In the genomic region with DNA sequence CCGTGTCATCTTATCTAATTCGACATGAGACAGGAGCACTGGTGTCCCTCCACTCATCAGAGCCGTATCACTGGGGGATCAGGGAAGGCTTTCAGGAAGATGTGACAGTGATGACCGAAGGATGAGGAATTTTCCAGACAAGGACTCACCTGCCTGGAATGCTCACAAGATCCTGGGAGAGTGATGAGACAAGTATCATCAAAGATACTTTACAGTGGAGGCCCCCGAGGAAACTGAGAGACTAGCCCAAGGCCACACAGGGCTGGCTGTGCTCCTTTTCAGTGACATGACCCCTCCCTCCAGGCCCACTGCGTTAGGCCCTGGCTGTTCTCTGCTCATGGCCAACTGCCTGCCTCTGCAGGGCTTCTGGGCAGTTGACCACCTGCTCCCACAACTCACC, we compare ENCODE assay signal across 32 cellular contexts. TPM values are rescaled to one million over a fixed set of nuclear protein-coding genes. Genes with fewer than 3 reads are reported as not detected.
DNase-seq lines count a peak whose midpoint lies in the region; ATAC-seq, FAIRE-seq and TF ChIP-seq lines count a peak whose summit lies in the region.
"Had no signal": no experiment of that assay in that cellular context is flagged by ENCODE, and none has a peak within 500 bp of the region (broad histone marks: within the 10 kb centered on the region; RNA-seq: fewer than 3 reads in every experiment).

No MANE protein-coding gene starts in this region.

- no peaks in the 10 kb centered on the region for H3K9me3 ChIP-seq in H1 (ENCODE audit: insufficient read depth in 2 of 2, low read depth in 1 of 2, low read length in 1 of 2)
- H3K9me3 ChIP-seq in T-helper 17 cell (ENCODE audit: control insufficient read depth, low read length, poor library complexity, severe bottlenecking): no peaks in the 10 kb centered on the region
- H3K9me3 ChIP-seq: gastroesophageal sphincter, left lung, prostate gland, stomach, vagina had no signal

- H3K27me3 Mint-ChIP-seq in CD14-positive monocyte (ENCODE audit: low read depth in 3 of 3) (peaks cover 0 to 2% (median 0%) of the 10 kb centered on the region in 3 donors), T-helper 17 cell (no peaks in the 10 kb centered on the region)
- H3K27me3 Mint-ChIP-seq: activated naive CD4-positive, alpha-beta T cell treated with anti-CD3 and anti-CD28 coated beads, Interleukin-2, amount 50 U/mL, for 24 hours; IgD-negative memory B cell had no signal

- H3K14ac ChIP-seq in H1 (ENCODE audit: insufficient read length): no peak overlapping the region

- H3K4me3 Mint-ChIP-seq in CD14-positive monocyte (no peak overlapping the region), T-helper 17 cell (no peak overlapping the region)
- H3K4me3 Mint-ChIP-seq: activated naive CD4-positive, alpha-beta T cell treated with anti-CD3 and anti-CD28 coated beads, Interleukin-2, amount 50 U/mL, for 24 hours; IgD-negative memory B cell; immature natural killer cell had no signal

- peak overlapping the region; percentile 83 for H3K18ac ChIP-seq in H1 (ENCODE audit: extremely low read depth, low read length)
- no peak overlapping the region for H3K18ac ChIP-seq in mesendoderm (ENCODE audit: low read length)

- CTCF ChIA-PET in H1 (lab: Charles Lee; ENCODE audit: partially characterized antibody): interaction anchor here (0.6 to 15.6 kb wide), 7 partner anchors 10 to 265 kb away, joined by 3 to 262 read pairs (median 4); partner anchors contain the start of gene CLPB

- no peak overlapping the region for H4K91ac ChIP-seq in H1 (replicated peaks; ENCODE audit: insufficient read length, low read length)

- peak overlapping the region; percentile 31; the same call in 1 of the 2 replicates for H2BK5ac ChIP-seq in H1 (ENCODE audit: low read depth, low read length)
- H2BK5ac ChIP-seq in mesendoderm (ENCODE audit: low read length): no peak overlapping the region

- H3K56ac ChIP-seq in H1 (replicated peaks; ENCODE audit: insufficient read length, low read depth, low read length): no peak overlapping the region
- no peak overlapping the region for H3K56ac ChIP-seq in mesendoderm (ENCODE audit: low read length)

- H3K9ac ChIP-seq in H1 (replicated peaks in 1 of 4; ENCODE audit: extremely low read depth in 1 of 4, low read depth in 3 of 4, low read length in 3 of 4): no peak overlapping the region
- H3K9ac ChIP-seq in mesendoderm (ENCODE audit: low read length): no peak overlapping the region

- no peak overlapping the region for H4K8ac ChIP-seq in H1 (ENCODE audit: extremely low read depth, insufficient read depth, low read length)
- no peak overlapping the region for H4K8ac ChIP-seq in mesendoderm (ENCODE audit: low read depth, low read length)

- no peaks in the 10 kb centered on the region for H4K20me1 ChIP-seq in H1 (replicated peaks in 1 of 2; ENCODE audit: control insufficient read depth in 1 of 2, insufficient read depth in 2 of 2, low read length in 2 of 2)

- WGBS in H1 (ENCODE audit: extremely low coverage in 1 of 2, insufficient coverage in 1 of 2, insufficient read length in 1 of 2, insufficient replicate concordance in 2 of 2, low coverage in 1 of 2, low lambda C conversion rate in 2 of 2, missing lambda C conversion rate in 1 of 2), 2 experiments: 84% methylated on average over 6 of the region's 6 CpGs; no CpG with 5 or more reads in 1 of the 2 experiments
- WGBS in mesendoderm (ENCODE audit: extremely low coverage, insufficient coverage, low lambda C conversion rate): no CpG with 5 or more reads among the region's 6 CpGs

- DNase-seq in CD14-positive monocyte (ENCODE audit: low spot score) (no peak), HT1080 (ENCODE audit: low read depth) (peak; percentile 24), H1 (ENCODE audit: low read depth in 1 of 2, low spot score in 2 of 2) (no peak), mesendoderm (peak; percentile 70), NCI-H748 treated with DMSO at 0.1 percent for 48 hours (lab: John Stamatoyannopoulos, UW) (no peak), NCI-H82 treated with DMSO at 0.1 percent for 48 hours (lab: John Stamatoyannopoulos, UW; ENCODE audit: unreplicated experiment) (no peak), NCI-H2029 treated with DMSO at 0.1 percent for 48 hours (lab: John Stamatoyannopoulos, UW) (no peak), T-helper 17 cell (no peak)
- DNase-seq: amniotic stem cell; brain microvascular endothelial cell; C1 segment of cervical spinal cord; DMS79; dorsolateral prefrontal cortex; hippocampal formation; immature natural killer cell; left lung; NCI-H1092; NCI-H187; NCI-H524; NK-92 treated with Interleukin-12 subunit alpha and Interleukin-12 subunit beta, amount 100 ng/mL, for 24 hours; Right ventricle myocardium superior; stimulated activated CD4-positive, alpha-beta T cell treated with anti-CD3 and anti-CD28 coated beads, Interleukin-4, amount 100 ng/mL, for 1 hour; stomach; T-helper 9 cell had no signal

- H2BK120ac ChIP-seq in H1 (replicated peaks; ENCODE audit: low read depth, low read length) (no peak overlapping the region), mesendoderm (ENCODE audit: low read depth, low read length) (no peak overlapping the region)

- ATAC-seq in T-helper 17 cell: no peak
- ATAC-seq: gastroesophageal sphincter, left lung, sciatic nerve had no signal

- intact Hi-C loops in CD14-positive monocyte (cut with micrococcal nuclease): loop anchor here in 1 of 2 donors (10.0 kb wide), 1 partner anchor 127 kb away; no protein-coding TSS in a partner anchor

- TF ChIP-seq CTCF in CD14-positive monocyte (IDR thresholded peaks at IDR 0.05): no peak
- TF ChIP-seq CTCF in H1 (IDR thresholded peaks at IDR 0.05; ENCODE audit: control extremely low read depth in 1 of 3, insufficient read depth in 1 of 3, low read depth in 1 of 3, low read length in 3 of 3): no peak

- no peak overlapping the region for H4K5ac ChIP-seq in H1 (ENCODE audit: insufficient read length, low read depth, low read length)
- H4K5ac ChIP-seq in mesendoderm (ENCODE audit: low read length): no peak overlapping the region

- H3K36me3 Mint-ChIP-seq in CD14-positive monocyte (peaks cover 23 to 57% of the 10 kb centered on the region in 2 donors), T-helper 17 cell (ENCODE audit: low read depth) (peaks cover 5% of the 10 kb centered on the region)
- H3K36me3 Mint-ChIP-seq: activated naive CD4-positive, alpha-beta T cell treated with anti-CD3 and anti-CD28 coated beads, Interleukin-2, amount 50 U/mL, for 24 hours had no signal

- H3K4me1 ChIP-seq in H1 (replicated peaks in 1 of 4; ENCODE audit: control insufficient read depth in 3 of 4, insufficient read depth in 4 of 4, low read length in 3 of 4) (peaks cover 0 to 13% (median 5%) of the 10 kb centered on the region in 4 experiments; a peak in 5 of 7 replicates), mesendoderm (ENCODE audit: control insufficient read depth, low read depth, low read length) (no peaks in the 10 kb centered on the region)
- H3K4me1 ChIP-seq: gastroesophageal sphincter, prostate gland, vagina had no signal

- H3K9me3 Mint-ChIP-seq in CD14-positive monocyte: peaks cover 0 to 2% (median 0%) of the 10 kb centered on the region in 7 donors
- H3K9me3 Mint-ChIP-seq: activated naive CD4-positive, alpha-beta T cell treated with anti-CD3 and anti-CD28 coated beads, Interleukin-2, amount 50 U/mL, for 24 hours; activated T-helper 2 cell treated with anti-CD3 and anti-CD28 coated beads, Interferon-gamma antibody, Interleukin-2, Interleukin-4, amounts not matched to agents 10 μg/mL and 5 μg/mL and 100 μg/mL, durations not matched to agents 14 hours and 24 hours and 36 hours; IgD-negative memory B cell; immature natural killer cell had no signal

- H3K27ac Mint-ChIP-seq in CD14-positive monocyte (peak overlapping the region in 4 of 7 donors; percentile 0 to 78 (median 36)), T-helper 17 cell (no peak overlapping the region)
- H3K27ac Mint-ChIP-seq: activated naive CD4-positive, alpha-beta T cell treated with anti-CD3 and anti-CD28 coated beads, Interleukin-2, amount 50 U/mL, for 24 hours; activated T-helper 2 cell treated with anti-CD3 and anti-CD28 coated beads, Interferon-gamma antibody, Interleukin-2, Interleukin-4, amounts not matched to agents 10 μg/mL and 5 μg/mL and 100 μg/mL, durations not matched to agents 14 hours and 24 hours and 36 hours; immature natural killer cell had no signal

- H3K79me1 ChIP-seq in H1 (ENCODE audit: low read depth, low read length): no peaks in the 10 kb centered on the region
- H3K79me1 ChIP-seq in mesendoderm (ENCODE audit: low read length): peaks cover 2% of the 10 kb centered on the region

- no peaks in the 10 kb centered on the region for H3K23me2 ChIP-seq in H1 (ENCODE audit: low read depth, low read length)

- H3K4me2 ChIP-seq in H1 (ENCODE audit: insufficient read depth in 1 of 2, low read depth in 2 of 2, low read length in 2 of 2) (no peak overlapping the region), mesendoderm (ENCODE audit: low read length) (no peak overlapping the region)

- H3K79me2 ChIP-seq in H1 (ENCODE audit: control insufficient read depth in 1 of 2, insufficient read depth in 2 of 2, low read length in 2 of 2) (peaks cover 0 to 14% of the 10 kb centered on the region in 2 experiments; a peak in 1 of 4 replicates), mesendoderm (ENCODE audit: control insufficient read depth, insufficient read depth, low read length) (no peaks in the 10 kb centered on the region)

- no peak overlapping the region for H2AFZ ChIP-seq in H1 (ENCODE audit: low read length)

- H3K4ac ChIP-seq in H1 (replicated peaks; ENCODE audit: insufficient read length, low read depth, low read length) (peak overlapping the region; percentile 83), mesendoderm (ENCODE audit: low read depth, low read length) (no peak overlapping the region)

- no peak for TF ChIP-seq EP300 in H1 (IDR thresholded peaks at IDR 0.05; ENCODE audit: borderline replicate concordance in 1 of 2, low read depth in 2 of 2, low read length in 2 of 2)

- peak overlapping the region; percentile 64; the same call in 1 of the 2 replicates for H2BK12ac ChIP-seq in H1 (ENCODE audit: low read depth, low read length)

- no peak for TF ChIP-seq RAD21 in H1 (IDR thresholded peaks at IDR 0.05 in 1 of 2, conservative IDR thresholded peaks at IDR 0.05 in 1 of 2; ENCODE audit: low read depth in 2 of 2, low read length in 2 of 2)

- H3K27me3 ChIP-seq in H1 (replicated peaks in 1 of 4; ENCODE audit: control insufficient read depth in 3 of 4, extremely low read depth in 1 of 4, insufficient read depth in 3 of 4, low read length in 3 of 4) (no peaks in the 10 kb centered on the region), mesendoderm (ENCODE audit: insufficient read depth, low read length, poor library complexity) (no peaks in the 10 kb centered on the region)
- H3K27me3 ChIP-seq: brain microvascular endothelial cell, dorsolateral prefrontal cortex, gastroesophageal sphincter, left lung, stomach, vagina had no signal

- TF ChIP-seq POLR2A in H1 (IDR thresholded peaks at IDR 0.05; ENCODE audit: control extremely low read depth in 1 of 2, low read depth in 2 of 2, low read length in 2 of 2): no peak

- peaks cover 35% of the 10 kb centered on the region for H3K4me1 Mint-ChIP-seq in CD14-positive monocyte
- H3K4me1 Mint-ChIP-seq in T-helper 17 cell: peaks cover 51% of the 10 kb centered on the region

- peak overlapping the region; percentile 56; the same call in 1 of the 2 replicates for H2BK20ac ChIP-seq in H1 (ENCODE audit: low read length)

- FAIRE-seq in H1 (lab: Jason Lieb, UNC): no peak
- FAIRE-seq: endometrium had no signal

- no peak overlapping the region for H3K23ac ChIP-seq in H1 (ENCODE audit: insufficient read length)
- no peak overlapping the region for H3K23ac ChIP-seq in mesendoderm (ENCODE audit: low read length)

- POLR2A ChIA-PET in H1 (lab: Charles Lee; ENCODE audit: partially characterized antibody): no interaction called here

- H3K27ac ChIP-seq in H1 (ENCODE audit: low read depth, low read length) (no peak overlapping the region), mesendoderm (ENCODE audit: low read depth, low read length) (no peak overlapping the region)
- H3K27ac ChIP-seq: brain microvascular endothelial cell, dorsolateral prefrontal cortex, gastroesophageal sphincter, left lung, prostate gland, stomach, vagina had no signal

- no peak overlapping the region for H2AK5ac ChIP-seq in H1 (ENCODE audit: low read depth, low read length)
- no peak overlapping the region for H2AK5ac ChIP-seq in mesendoderm (ENCODE audit: low read length)

- no peaks in the 10 kb centered on the region for H3K36me3 ChIP-seq in H1 (ENCODE audit: control insufficient read depth in 2 of 4, insufficient read depth in 4 of 4, low read length in 3 of 4)
- no peaks in the 10 kb centered on the region for H3K36me3 ChIP-seq in mesendoderm (ENCODE audit: control insufficient read depth, insufficient read depth, low read length)
- H3K36me3 ChIP-seq: prostate gland, vagina had no signal

- H2BK15ac ChIP-seq in H1 (ENCODE audit: low read length): peak overlapping the region; percentile 19; the same call in 1 of the 2 replicates
- no peak overlapping the region for H2BK15ac ChIP-seq in mesendoderm (replicated peaks; ENCODE audit: low read depth)

- H3K4me3 ChIP-seq in H1 (ENCODE audit: extremely low read depth in 1 of 4, insufficient read depth in 2 of 4, low read depth in 3 of 4, low read length in 4 of 4) (no peak overlapping the region), mesendoderm (ENCODE audit: low read length) (no peak overlapping the region)
- H3K4me3 ChIP-seq: dorsolateral prefrontal cortex, gastroesophageal sphincter, left lung, prostate gland, stomach, vagina had no signal

RNA-seq across cellular contexts. Expression of gene CLPB, which starts 13.0 kb away (rescaled TPM):
- polyA plus RNA-seq in CD14-positive monocyte (10 to 100 TPM; 15.8 to 17.7 TPM), H1 (2011; rRNA removed) (10.1 and 10.7 TPM in 2 replicates)
- 45.4 and 46.9 TPM in 2 replicates for total RNA-seq in HT1080 (2014; rRNA removed; shearing (Covaris generic))
- 16.7 and 18.8 TPM in 2 replicates for polyA plus RNA-seq in HT1080 (2015; cell fraction: cytosol; rRNA removed)
- 29.3 and 32.7 TPM in 2 replicates for polyA plus RNA-seq in HT1080 (2015; cell fraction: nucleus; rRNA removed)
- total RNA-seq in H1 (2021; fragmentation: NEBNext Ultra II Directional; extraction: Animal tissue kit (Norgen Biotek cat#: 25700)): 24.0 and 28.1 TPM in 2 replicates
- 11.6 TPM for polyA plus RNA-seq in H1 (2011; cell fraction: cytosol; rRNA removed)
- 25.9 TPM for polyA plus RNA-seq in H1 (2011; cell fraction: nucleus; rRNA removed)
- polyA plus RNA-seq in H1 (2012, experiment 1 of 2): 14.3 to 16.7 TPM (median 15.9 TPM) in 4 replicates
- polyA plus RNA-seq in H1 (2012, experiment 2 of 2): 10.5 TPM
- polyA plus RNA-seq in H1 (2013, experiment 1 of 2): 11.5 TPM
- polyA plus RNA-seq in H1 (2013, experiment 2 of 2): 11.2 TPM
- polyA minus RNA-seq in H1 (2011; rRNA and poly(A)+ RNA removed): 58.8 and 81.3 TPM in 2 replicates
- 16.9 TPM for polyA minus RNA-seq in H1 (2011; cell fraction: cytosol; rRNA and poly(A)+ RNA removed)
- 37.0 TPM for polyA minus RNA-seq in H1 (2011; cell fraction: nucleus; rRNA and poly(A)+ RNA removed)
- 11.2 TPM for polyA plus RNA-seq in mesendoderm (2013, experiment 1 of 2)
- 10.5 TPM for polyA plus RNA-seq in mesendoderm (2013, experiment 2 of 2)
- 10 to 100 TPM; 13.0 to 14.4 TPM for total RNA-seq in T-helper 17 cell

Comparison
In these comparisons a context has a peak if more than half of its experiments do, and no peak if none do; other contexts are left out.
1. DNase-seq: peak in HT1080 (single experiment) and mesendoderm (single experiment); none in CD14-positive monocyte (single experiment), H1 (0 of 2), NCI-H748 treated with DMSO at 0.1 percent for 48 hours (single experiment), NCI-H82 treated with DMSO at 0.1 percent for 48 hours (single experiment), NCI-H2029 treated with DMSO at 0.1 percent for 48 hours (single experiment) and T-helper 17 cell (0 of 3).